Comparison of ENCODE assay signal across 26 cellular contexts in genomic region chr21:34684174-34684876, GRCh38. TPM values are rescaled to one million over a fixed set of nuclear protein-coding genes. Genes with fewer than 3 reads are reported as not detected.
"Had no signal": no experiment of that assay in that cellular context is flagged by ENCODE, and none has a peak within 500 bp of the region (broad histone marks: within the 10 kb centered on the region; RNA-seq: fewer than 3 reads in every experiment).

No MANE protein-coding gene starts in this region.

- H3K27me3 ChIP-seq: MG63 had no signal

- H3K4me3 ChIP-seq: cardiac muscle cell, MG63, PC-9 had no signal

- H3K36me3 ChIP-seq: brain microvascular endothelial cell, cardiac muscle cell, MG63 had no signal

- H3K27ac ChIP-seq: brain microvascular endothelial cell, cardiac muscle cell, PC-9 had no signal

- ATAC-seq: activated T-helper 17 cell treated with anti-CD3 and anti-CD28 coated beads, Interleukin-2, amount 50 U/mL, for 72 hours had no signal

- DNase-seq: activated CD4-positive, alpha-beta memory T cell treated with anti-CD3 and anti-CD28 coated beads, Interleukin-2, amount 10 ng/mL, durations not matched to agents 7 days and 5 days; activated CD4-positive, alpha-beta T cell treated with anti-CD3 and anti-CD28 coated beads, Interleukin-2, amount 10 ng/mL, durations not matched to agents 7 days and 5 days; activated CD4-positive, CD25-positive, alpha-beta regulatory T cell; activated gamma-delta T cell; activated naive CD4-positive, alpha-beta T cell treated with anti-CD3 and anti-CD28 coated beads for 36 hours; activated T-cell treated with anti-CD3 and anti-CD28 coated beads for 4 hours; activated T-cell treated with anti-CD3 and anti-CD28 coated beads, Interleukin-2, amount 50 U/mL, for 48 hours; brain microvascular endothelial cell; MG63; MV-4-11; NCI-H1092 treated with DMSO at 0.1 percent for 48 hours; NCI-H1417 treated with DMSO at 0.1 percent for 48 hours; NCI-H1694; NCI-H2029; NCI-H2107; NCI-H2171 treated with DMSO at 0.1 percent for 48 hours; NCI-H226; NCI-H526; NCI-H82; PC-9; SHP77 treated with DMSO at 0.1 percent for 48 hours; T-helper 9 cell had no signal

RNA-seq across cellular contexts. Expression of gene CLIC6, which starts 15.5 kb away (rescaled TPM):
- total RNA-seq: activated CD4-positive, alpha-beta T cell treated with anti-CD3 and anti-CD28 coated beads, Interleukin-2, amount 10 ng/mL, durations not matched to agents 7 days and 5 days; cardiac muscle cell; NCI-H460; PC-9; SK-MEL-5 had no signal
- polyA plus RNA-seq: cardiac muscle cell had no signal
